In the genomic region with DNA sequence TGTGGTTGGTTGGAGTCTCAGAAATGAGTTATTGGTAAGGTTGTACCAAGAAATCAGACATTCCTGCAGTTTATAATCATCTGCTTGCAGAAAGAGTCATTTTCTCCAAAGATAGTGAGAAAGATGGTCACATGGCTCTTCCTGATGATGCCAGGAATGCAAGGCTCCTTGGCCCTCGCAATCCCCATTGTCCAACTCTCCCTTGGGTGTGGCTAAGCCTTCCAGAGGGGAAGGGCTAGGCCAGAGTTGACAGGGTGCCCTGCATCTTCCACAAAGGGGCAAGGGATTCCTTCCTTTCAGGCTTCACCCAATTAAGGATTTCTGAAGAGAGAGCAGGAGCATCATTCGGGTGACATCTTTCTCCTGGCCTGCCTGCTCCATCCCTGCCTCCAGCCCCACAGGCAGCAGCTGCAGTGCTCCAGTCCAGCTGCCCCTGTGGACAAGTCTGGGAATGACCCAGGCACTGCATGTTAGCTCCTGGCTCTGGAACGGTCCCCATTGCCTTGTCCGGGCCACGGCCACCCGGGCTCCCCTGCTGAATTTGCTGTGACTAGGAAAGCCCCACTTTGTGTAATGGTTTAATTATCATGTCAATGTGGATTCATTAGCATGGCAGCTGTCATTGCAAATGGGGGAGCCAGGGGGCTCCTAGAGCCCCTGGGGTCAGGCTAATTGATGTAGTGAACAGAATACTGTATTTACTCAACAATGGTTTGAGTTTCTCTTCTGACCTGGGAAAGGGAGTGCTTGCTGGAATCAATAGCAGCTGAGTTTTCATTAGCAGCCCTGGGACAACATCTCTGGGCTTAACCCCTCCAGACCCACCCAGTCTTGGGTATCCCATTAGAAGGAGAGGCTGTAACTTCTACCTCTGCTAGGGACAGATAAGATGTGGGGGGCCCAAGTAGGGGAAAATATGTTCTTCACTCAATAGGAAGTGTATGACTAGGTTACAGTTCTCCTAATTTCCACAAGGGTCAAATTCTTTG, we compare ENCODE assay signal across 29 cellular contexts.
A peak's percentile ranks its signal among the peaks of the same experiment; 100 is the strongest.
DNase-seq lines count a peak whose midpoint lies in the region; ATAC-seq, FAIRE-seq and TF ChIP-seq lines count a peak whose summit lies in the region.
"Had no signal": no experiment of that assay in that cellular context is flagged by ENCODE, and none has a peak within 500 bp of the region (broad histone marks: within the 10 kb centered on the region; RNA-seq: fewer than 3 reads in every experiment).

No MANE protein-coding gene starts in this region.

- H3K9me3 ChIP-seq in left ventricle myocardium inferior (replicated peaks) = no peaks in the 10 kb centered on the region
- H3K9me3 ChIP-seq in H1 (ENCODE audit: insufficient read depth in 2 of 2, low read depth in 1 of 2, low read length in 1 of 2) = no peaks in the 10 kb centered on the region; a peak in 1 of 4 replicates
- H3K9me3 ChIP-seq: colonic mucosa, lower lobe of right lung, right lobe of liver, testis had no signal

- TF ChIP-seq CTCF in left ventricle myocardium inferior (IDR thresholded peaks at IDR 0.05; ENCODE audit: borderline replicate concordance) (no peak), H1 (IDR thresholded peaks at IDR 0.05; ENCODE audit: control extremely low read depth in 1 of 3, insufficient read depth in 1 of 3, low read depth in 1 of 3, low read length in 3 of 3) (peak in 2 of 3 experiments; percentile 13 to 16; a peak in 2 of 4 replicates)

- H3K9ac ChIP-seq in H1 (replicated peaks in 1 of 4; ENCODE audit: extremely low read depth in 1 of 4, low read depth in 3 of 4, low read length in 3 of 4) = no peak overlapping the region
- H3K9ac ChIP-seq: GM23248 had no signal

- peak overlapping the region; percentile 6; the same call in 1 of the 2 replicates for H2BK5ac ChIP-seq in H1 (ENCODE audit: low read depth, low read length)

- H2BK120ac ChIP-seq in H1 (replicated peaks; ENCODE audit: low read depth, low read length) = no peak overlapping the region

- 29% methylated on average over 6 of the region's 6 CpGs; no CpG with 5 or more reads in 1 of the 2 experiments for WGBS in H1 (ENCODE audit: extremely low coverage in 1 of 2, insufficient coverage in 1 of 2, insufficient read length in 1 of 2, insufficient replicate concordance in 2 of 2, low coverage in 1 of 2, low lambda C conversion rate in 2 of 2, missing lambda C conversion rate in 1 of 2), 2 experiments

- no peaks in the 10 kb centered on the region for H3K79me2 ChIP-seq in H1 (ENCODE audit: control insufficient read depth in 1 of 2, insufficient read depth in 2 of 2, low read length in 2 of 2)

- peak in 1 of 2 experiments; percentile 76; a peak in 1 of 3 replicates for TF ChIP-seq EP300 in H1 (IDR thresholded peaks at IDR 0.05; ENCODE audit: borderline replicate concordance in 1 of 2, low read depth in 2 of 2, low read length in 2 of 2)

- H2BK12ac ChIP-seq in H1 (ENCODE audit: low read depth, low read length) = no peak overlapping the region

- intact Hi-C loops in Right ventricle myocardium inferior (cut with DNase I) = no loop called here
- intact Hi-C loops in left ventricle myocardium inferior (cut with micrococcal nuclease) = no loop called here

- H3K14ac ChIP-seq in H1 (ENCODE audit: insufficient read length) = no peak overlapping the region

- H4K8ac ChIP-seq in H1 (ENCODE audit: extremely low read depth, insufficient read depth, low read length) = no peak overlapping the region

- no peak overlapping the region for H3K56ac ChIP-seq in H1 (replicated peaks; ENCODE audit: insufficient read length, low read depth, low read length)

- H3K23me2 ChIP-seq in H1 (ENCODE audit: low read depth, low read length) = no peaks in the 10 kb centered on the region

- H3K4me1 ChIP-seq in left ventricle myocardium inferior (no peaks in the 10 kb centered on the region), H1 (replicated peaks in 1 of 4; ENCODE audit: control insufficient read depth in 3 of 4, insufficient read depth in 4 of 4, low read length in 3 of 4) (peaks cover 3 to 15% (median 11%) of the 10 kb centered on the region in 4 experiments; a peak in 6 of 7 replicates)
- H3K4me1 ChIP-seq: colonic mucosa, lower lobe of right lung, right lobe of liver, testis had no signal

- H4K91ac ChIP-seq in H1 (replicated peaks; ENCODE audit: insufficient read length, low read length) = no peak overlapping the region

- H2AK5ac ChIP-seq in H1 (ENCODE audit: low read depth, low read length) = no peak overlapping the region

- no peaks in the 10 kb centered on the region for H3K79me1 ChIP-seq in H1 (ENCODE audit: low read depth, low read length)

- H3K4me3 ChIP-seq in left ventricle myocardium inferior (no peak overlapping the region), H1 (ENCODE audit: extremely low read depth in 1 of 4, insufficient read depth in 2 of 4, low read depth in 3 of 4, low read length in 4 of 4) (peak overlapping the region in 1 of 4 experiments; percentile 39; a peak in 1 of 8 replicates)
- H3K4me3 ChIP-seq: colonic mucosa, GM23248, lower lobe of right lung, right lobe of liver, SK-N-MC, testis had no signal

- H3K27me3 ChIP-seq in left ventricle myocardium inferior (ENCODE audit: low read depth) (no peaks in the 10 kb centered on the region), H1 (replicated peaks in 1 of 4; ENCODE audit: control insufficient read depth in 3 of 4, extremely low read depth in 1 of 4, insufficient read depth in 3 of 4, low read length in 3 of 4) (no peaks in the 10 kb centered on the region)
- H3K27me3 ChIP-seq: colonic mucosa, right lobe of liver, testis had no signal

- H3K18ac ChIP-seq in H1 (ENCODE audit: extremely low read depth, low read length) = no peak overlapping the region; the same call in 1 of the 2 replicates

- peak; percentile 63 for FAIRE-seq in H1 (lab: Jason Lieb, UNC)
- FAIRE-seq: bronchial epithelial cell, kidney, urothelium cell line had no signal

- POLR2A ChIA-PET in H1 (lab: Charles Lee; ENCODE audit: partially characterized antibody) = no interaction called here

- TF ChIP-seq RAD21 in H1 (IDR thresholded peaks at IDR 0.05 in 1 of 2, conservative IDR thresholded peaks at IDR 0.05 in 1 of 2; ENCODE audit: low read depth in 2 of 2, low read length in 2 of 2) = peak in 1 of 2 experiments; percentile 12; a peak in 2 of 4 replicates

- ATAC-seq in Right ventricle myocardium inferior = peak; percentile 62
- ATAC-seq in GM21526 (IDR thresholded peaks at IDR 0.05; ENCODE audit: low FRiP score, unreplicated experiment) = no peak
- ATAC-seq: activated CD8-positive, alpha-beta T cell treated with anti-CD3 and anti-CD28 coated beads for 36 hours; lower lobe of right lung; right lobe of liver; stimulated activated naive CD8-positive, alpha-beta T cell treated with anti-CD3 and anti-CD28 coated beads, Interleukin-15, Interleukin-2, amounts not matched to agents 100 U/mL and 50 U/mL, for 24 hours; T-helper 17 cell had no signal

- no peak overlapping the region for H3K4ac ChIP-seq in H1 (replicated peaks; ENCODE audit: insufficient read length, low read depth, low read length)

- no peaks in the 10 kb centered on the region for H4K20me1 ChIP-seq in H1 (replicated peaks in 1 of 2; ENCODE audit: control insufficient read depth in 1 of 2, insufficient read depth in 2 of 2, low read length in 2 of 2)

- H2BK15ac ChIP-seq in H1 (ENCODE audit: low read length) = no peak overlapping the region; the same call in 1 of the 2 replicates

- H3K36me3 ChIP-seq in left ventricle myocardium inferior (no peaks in the 10 kb centered on the region), H1 (ENCODE audit: control insufficient read depth in 2 of 4, insufficient read depth in 4 of 4, low read length in 3 of 4) (no peaks in the 10 kb centered on the region)
- H3K36me3 ChIP-seq: colonic mucosa, lower lobe of right lung, right lobe of liver had no signal

- CTCF ChIA-PET in H1 (lab: Charles Lee; ENCODE audit: partially characterized antibody) = interaction anchor here (0.7 to 1.9 kb wide), 8 partner anchors 10 to 318 kb away, joined by 3 to 10 read pairs (median 4); no protein-coding TSS in a partner anchor

- H3K27ac ChIP-seq in left ventricle myocardium inferior (replicated peaks) = no peak overlapping the region
- H3K27ac ChIP-seq in H1 (ENCODE audit: low read depth, low read length) = no peak overlapping the region
- H3K27ac ChIP-seq: 22Rv1, colonic mucosa, GM23248, HL-60, lower lobe of right lung, right lobe of liver, SK-N-MC, testis had no signal

- TF ChIP-seq POLR2A in H1 (IDR thresholded peaks at IDR 0.05; ENCODE audit: control extremely low read depth in 1 of 2, low read depth in 2 of 2, low read length in 2 of 2) = no peak

- no peak overlapping the region for H4K5ac ChIP-seq in H1 (ENCODE audit: insufficient read length, low read depth, low read length)

- no peak for DNase-seq in Right ventricle myocardium inferior (ENCODE audit: missing footprints)
- DNase-seq in left ventricle myocardium inferior = no peak
- DNase-seq in H1 (ENCODE audit: low read depth in 1 of 2, low spot score in 2 of 2) = peak; percentile 43 to 67
- DNase-seq in iPS DF 4.7 (ENCODE audit: extremely low read depth, low spot score) = peak; percentile 38
- no peak for DNase-seq in stimulated activated CD4-positive, alpha-beta T cell treated with anti-CD3 and anti-CD28 coated beads, Interleukin-1b, Interleukin-23, amount 100 ng/mL, for 48 hours
- no peak for DNase-seq in stimulated activated CD4-positive, alpha-beta T cell treated with anti-CD3 and anti-CD28 coated beads, Interleukin-12 subunit alpha, Interleukin-12 subunit beta, amount 100 ng/mL, for 4 hours
- no peak for DNase-seq in anterior cingulate cortex (lab: John Stamatoyannopoulos, UW)
- DNase-seq: activated CD8-positive, alpha-beta T cell treated with anti-CD3 and anti-CD28 coated beads for 36 hours; CD4-positive, CD25-positive, alpha-beta regulatory T cell; colonic mucosa; DND-41; effector memory CD4-positive, alpha-beta T cell; foreskin melanocyte; GM23248; kidney; lower lobe of right lung; NCI-H1092 treated with DMSO at 0.1 percent for 48 hours; NCI-H2081; NCI-H2227 treated with DMSO at 0.1 percent for 48 hours; right lobe of liver; stimulated activated naive CD8-positive, alpha-beta T cell treated with anti-CD3 and anti-CD28 coated beads, Interleukin-15, Interleukin-2, amounts not matched to agents 100 U/mL and 50 U/mL, for 24 hours; T-helper 17 cell; testis had no signal

- H3K4me2 ChIP-seq in H1 (ENCODE audit: insufficient read depth in 1 of 2, low read depth in 2 of 2, low read length in 2 of 2) = peak overlapping the region; percentile 50 to 51

- H2AFZ ChIP-seq in H1 (ENCODE audit: low read length) = 0 out of 2 replicates have a peak overlapping the region, but pooled peaks have one; percentile 4
- H2AFZ ChIP-seq: GM23248 had no signal

- no peak overlapping the region for H3K23ac ChIP-seq in H1 (ENCODE audit: insufficient read length)

- H2BK20ac ChIP-seq in H1 (ENCODE audit: low read length) = no peak overlapping the region; the same call in 1 of the 2 replicates

TF ChIP-seq in H1, 55 proteins besides CTCF, POLR2A, EP300 and RAD21 (continues in another document):
- TF ChIP-seq, protein P1, sequence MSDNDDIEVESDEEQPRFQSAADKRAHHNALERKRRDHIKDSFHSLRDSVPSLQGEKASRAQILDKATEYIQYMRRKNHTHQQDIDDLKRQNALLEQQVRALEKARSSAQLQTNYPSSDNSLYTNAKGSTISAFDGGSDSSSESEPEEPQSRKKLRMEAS (IDR thresholded peaks at IDR 0.05) = peak; percentile 29

Comparison
In these comparisons a context has a peak if more than half of its experiments do, and no peak if none do; other contexts are left out.
1. DNase-seq: peak in H1 (2 of 2) and iPS DF 4.7 (single experiment); none in Right ventricle myocardium inferior (single experiment), left ventricle myocardium inferior (single experiment), stimulated activated CD4-positive, alpha-beta T cell treated with anti-CD3 and anti-CD28 coated beads, Interleukin-1b, Interleukin-23, amount 100 ng/mL, for 48 hours (single experiment), stimulated activated CD4-positive, alpha-beta T cell treated with anti-CD3 and anti-CD28 coated beads, Interleukin-12 subunit alpha, Interleukin-12 subunit beta, amount 100 ng/mL, for 4 hours (single experiment) and anterior cingulate cortex (0 of 58).